ENCODE assay signal across 25 cellular contexts in the genomic region with DNA sequence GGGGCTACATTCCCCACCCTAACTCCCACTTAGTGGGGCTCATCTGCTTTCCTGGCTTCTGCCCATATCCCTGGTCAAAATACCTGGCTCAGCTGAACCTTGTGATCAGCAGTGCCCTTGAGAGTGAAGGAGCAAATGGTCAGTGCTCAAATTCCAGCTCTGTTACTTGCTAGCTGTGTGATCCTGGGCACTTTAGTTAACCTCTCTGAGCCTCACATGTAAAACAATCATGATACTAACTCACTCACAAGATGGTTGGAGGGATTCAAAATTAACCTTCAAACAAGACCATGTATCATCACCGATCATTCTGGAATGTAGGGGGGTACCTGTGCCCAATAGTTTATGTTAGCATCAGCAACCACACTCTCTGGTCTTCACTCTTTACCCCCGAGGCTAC.
"Had no signal": no experiment of that assay in that cellular context is flagged by ENCODE, and none has a peak within 500 bp of the region (broad histone marks: within the 10 kb centered on the region; RNA-seq: fewer than 3 reads in every experiment).

No MANE protein-coding gene starts in this region.

- H3K4me1 ChIP-seq: heart left ventricle, left ventricle myocardium inferior, right atrium auricular region, thyroid gland, uterus had no signal

- DNase-seq: heart left ventricle; hypothalamus; immature natural killer cell; kidney; left ventricle myocardium inferior; midbrain; mucosa of descending colon; naive thymus-derived CD4-positive, alpha-beta T cell; nephron progenitor cell; ovary; stimulated activated CD4-positive, alpha-beta T cell treated with anti-CD3 and anti-CD28 coated beads, Interleukin-12 subunit alpha, Interleukin-12 subunit beta, amount 100 ng/mL, for 4 hours; stimulated activated CD4-positive, alpha-beta T cell treated with anti-CD3 and anti-CD28 coated beads, Interleukin-15, amount 100 ng/mL, for 24 hours; stimulated activated CD4-positive, alpha-beta T cell treated with anti-CD3 and anti-CD28 coated beads, Interleukin-2, amount 100 ng/mL, for 24 hours; stimulated activated CD4-positive, alpha-beta T cell treated with anti-CD3 and anti-CD28 coated beads, Interleukin-4, amount 100 ng/mL, for 1 hour; stimulated activated naive B cell treated with anti-CD40 and anti-IgM and Interleukin-4, amounts not matched to agents 10 μg/mL and 1 μg/mL and 100 μg/mL, for 72 hours; stimulated activated naive CD8-positive, alpha-beta T cell treated with anti-CD3 and anti-CD28 coated beads, Interleukin-15, Interleukin-2, amounts not matched to agents 100 U/mL and 50 U/mL, for 24 hours; stomach; testis; thyroid gland; uterus had no signal

- H3K4me3 Mint-ChIP-seq: immature natural killer cell; naive thymus-derived CD4-positive, alpha-beta T cell; nephron progenitor cell; stimulated activated naive B cell treated with anti-CD40 and anti-IgM and Interleukin-4, amounts not matched to agents 10 μg/mL and 1 μg/mL and 100 μg/mL, for 72 hours had no signal

- H3K9me3 ChIP-seq: left ventricle myocardium inferior, mucosa of descending colon, ovary, stomach, testis, thyroid gland, uterus had no signal

- ATAC-seq: heart left ventricle; mucosa of descending colon; naive thymus-derived CD4-positive, alpha-beta T cell; sciatic nerve; stimulated activated naive B cell treated with anti-CD40 and anti-IgM and Interleukin-4, amounts not matched to agents 10 μg/mL and 1 μg/mL and 100 μg/mL, for 72 hours; stimulated activated naive CD8-positive, alpha-beta T cell treated with anti-CD3 and anti-CD28 coated beads, Interleukin-15, Interleukin-2, amounts not matched to agents 100 U/mL and 50 U/mL, for 24 hours had no signal

- H3K27ac Mint-ChIP-seq: immature natural killer cell; nephron progenitor cell; progenitor cell of endocrine pancreas; stimulated activated naive B cell treated with anti-CD40 and anti-IgM and Interleukin-4, amounts not matched to agents 10 μg/mL and 1 μg/mL and 100 μg/mL, for 72 hours had no signal

- H3K36me3 Mint-ChIP-seq: immature natural killer cell had no signal

- H3K36me3 ChIP-seq: heart left ventricle, left ventricle myocardium inferior, ovary, right atrium auricular region, stomach, thyroid gland, uterus had no signal

- H3K27ac ChIP-seq: heart left ventricle, left ventricle myocardium inferior, ovary, right atrium auricular region, skin epidermis, stomach, testis, thyroid gland, uterus had no signal

- H3K27me3 ChIP-seq: ovary, right atrium auricular region, stomach, testis, thyroid gland, uterus had no signal

- H3K4me3 ChIP-seq: heart left ventricle, left ventricle myocardium inferior, lung, mucosa of descending colon, ovary, right atrium auricular region, skin epidermis, stomach, testis, thyroid gland, uterus had no signal
